Comparison of ENCODE assay signal across 1 cellular context in genomic region chr16:576823-577201, GRCh38.
TF ChIP-seq lines count a peak whose summit lies in the region.

No MANE protein-coding gene starts in this region.

TF ChIP-seq in GM23338, 12 proteins besides CTCF, POLR2A, EP300 and RAD21:
- TF ChIP-seq, protein P1, sequence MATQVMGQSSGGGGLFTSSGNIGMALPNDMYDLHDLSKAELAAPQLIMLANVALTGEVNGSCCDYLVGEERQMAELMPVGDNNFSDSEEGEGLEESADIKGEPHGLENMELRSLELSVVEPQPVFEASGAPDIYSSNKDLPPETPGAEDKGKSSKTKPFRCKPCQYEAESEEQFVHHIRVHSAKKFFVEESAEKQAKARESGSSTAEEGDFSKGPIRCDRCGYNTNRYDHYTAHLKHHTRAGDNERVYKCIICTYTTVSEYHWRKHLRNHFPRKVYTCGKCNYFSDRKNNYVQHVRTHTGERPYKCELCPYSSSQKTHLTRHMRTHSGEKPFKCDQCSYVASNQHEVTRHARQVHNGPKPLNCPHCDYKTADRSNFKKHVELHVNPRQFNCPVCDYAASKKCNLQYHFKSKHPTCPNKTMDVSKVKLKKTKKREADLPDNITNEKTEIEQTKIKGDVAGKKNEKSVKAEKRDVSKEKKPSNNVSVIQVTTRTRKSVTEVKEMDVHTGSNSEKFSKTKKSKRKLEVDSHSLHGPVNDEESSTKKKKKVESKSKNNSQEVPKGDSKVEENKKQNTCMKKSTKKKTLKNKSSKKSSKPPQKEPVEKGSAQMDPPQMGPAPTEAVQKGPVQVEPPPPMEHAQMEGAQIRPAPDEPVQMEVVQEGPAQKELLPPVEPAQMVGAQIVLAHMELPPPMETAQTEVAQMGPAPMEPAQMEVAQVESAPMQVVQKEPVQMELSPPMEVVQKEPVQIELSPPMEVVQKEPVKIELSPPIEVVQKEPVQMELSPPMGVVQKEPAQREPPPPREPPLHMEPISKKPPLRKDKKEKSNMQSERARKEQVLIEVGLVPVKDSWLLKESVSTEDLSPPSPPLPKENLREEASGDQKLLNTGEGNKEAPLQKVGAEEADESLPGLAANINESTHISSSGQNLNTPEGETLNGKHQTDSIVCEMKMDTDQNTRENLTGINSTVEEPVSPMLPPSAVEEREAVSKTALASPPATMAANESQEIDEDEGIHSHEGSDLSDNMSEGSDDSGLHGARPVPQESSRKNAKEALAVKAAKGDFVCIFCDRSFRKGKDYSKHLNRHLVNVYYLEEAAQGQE (IDR thresholded peaks at IDR 0.05; ENCODE audit: unreplicated experiment), result no peak
- TF ChIP-seq ZNF114 (CRISPR knock-in tag; IDR thresholded peaks at IDR 0.05) (no peak), NANOG (IDR thresholded peaks at IDR 0.05; ENCODE audit: borderline replicate concordance) (no peak), EZH2 (IDR thresholded peaks at IDR 0.05; ENCODE audit: low read depth, unreplicated experiment) (no peak), POLR2AphosphoS5 (IDR thresholded peaks at IDR 0.05; ENCODE audit: low read depth) (no peak), ZNF331 (CRISPR knock-in tag; IDR thresholded peaks at IDR 0.05; ENCODE audit: low read depth) (no peak), EZH2phosphoT487 (IDR thresholded peaks at IDR 0.05; ENCODE audit: unreplicated experiment) (no peak), STAT1 (IDR thresholded peaks at IDR 0.05; ENCODE audit: unreplicated experiment) (no peak), JUNB (IDR thresholded peaks at IDR 0.05; ENCODE audit: unreplicated experiment) (no peak), CREB1 (CRISPR knock-in tag; IDR thresholded peaks at IDR 0.05; ENCODE audit: low read depth) (no peak)
- TF ChIP-seq, protein P2, sequence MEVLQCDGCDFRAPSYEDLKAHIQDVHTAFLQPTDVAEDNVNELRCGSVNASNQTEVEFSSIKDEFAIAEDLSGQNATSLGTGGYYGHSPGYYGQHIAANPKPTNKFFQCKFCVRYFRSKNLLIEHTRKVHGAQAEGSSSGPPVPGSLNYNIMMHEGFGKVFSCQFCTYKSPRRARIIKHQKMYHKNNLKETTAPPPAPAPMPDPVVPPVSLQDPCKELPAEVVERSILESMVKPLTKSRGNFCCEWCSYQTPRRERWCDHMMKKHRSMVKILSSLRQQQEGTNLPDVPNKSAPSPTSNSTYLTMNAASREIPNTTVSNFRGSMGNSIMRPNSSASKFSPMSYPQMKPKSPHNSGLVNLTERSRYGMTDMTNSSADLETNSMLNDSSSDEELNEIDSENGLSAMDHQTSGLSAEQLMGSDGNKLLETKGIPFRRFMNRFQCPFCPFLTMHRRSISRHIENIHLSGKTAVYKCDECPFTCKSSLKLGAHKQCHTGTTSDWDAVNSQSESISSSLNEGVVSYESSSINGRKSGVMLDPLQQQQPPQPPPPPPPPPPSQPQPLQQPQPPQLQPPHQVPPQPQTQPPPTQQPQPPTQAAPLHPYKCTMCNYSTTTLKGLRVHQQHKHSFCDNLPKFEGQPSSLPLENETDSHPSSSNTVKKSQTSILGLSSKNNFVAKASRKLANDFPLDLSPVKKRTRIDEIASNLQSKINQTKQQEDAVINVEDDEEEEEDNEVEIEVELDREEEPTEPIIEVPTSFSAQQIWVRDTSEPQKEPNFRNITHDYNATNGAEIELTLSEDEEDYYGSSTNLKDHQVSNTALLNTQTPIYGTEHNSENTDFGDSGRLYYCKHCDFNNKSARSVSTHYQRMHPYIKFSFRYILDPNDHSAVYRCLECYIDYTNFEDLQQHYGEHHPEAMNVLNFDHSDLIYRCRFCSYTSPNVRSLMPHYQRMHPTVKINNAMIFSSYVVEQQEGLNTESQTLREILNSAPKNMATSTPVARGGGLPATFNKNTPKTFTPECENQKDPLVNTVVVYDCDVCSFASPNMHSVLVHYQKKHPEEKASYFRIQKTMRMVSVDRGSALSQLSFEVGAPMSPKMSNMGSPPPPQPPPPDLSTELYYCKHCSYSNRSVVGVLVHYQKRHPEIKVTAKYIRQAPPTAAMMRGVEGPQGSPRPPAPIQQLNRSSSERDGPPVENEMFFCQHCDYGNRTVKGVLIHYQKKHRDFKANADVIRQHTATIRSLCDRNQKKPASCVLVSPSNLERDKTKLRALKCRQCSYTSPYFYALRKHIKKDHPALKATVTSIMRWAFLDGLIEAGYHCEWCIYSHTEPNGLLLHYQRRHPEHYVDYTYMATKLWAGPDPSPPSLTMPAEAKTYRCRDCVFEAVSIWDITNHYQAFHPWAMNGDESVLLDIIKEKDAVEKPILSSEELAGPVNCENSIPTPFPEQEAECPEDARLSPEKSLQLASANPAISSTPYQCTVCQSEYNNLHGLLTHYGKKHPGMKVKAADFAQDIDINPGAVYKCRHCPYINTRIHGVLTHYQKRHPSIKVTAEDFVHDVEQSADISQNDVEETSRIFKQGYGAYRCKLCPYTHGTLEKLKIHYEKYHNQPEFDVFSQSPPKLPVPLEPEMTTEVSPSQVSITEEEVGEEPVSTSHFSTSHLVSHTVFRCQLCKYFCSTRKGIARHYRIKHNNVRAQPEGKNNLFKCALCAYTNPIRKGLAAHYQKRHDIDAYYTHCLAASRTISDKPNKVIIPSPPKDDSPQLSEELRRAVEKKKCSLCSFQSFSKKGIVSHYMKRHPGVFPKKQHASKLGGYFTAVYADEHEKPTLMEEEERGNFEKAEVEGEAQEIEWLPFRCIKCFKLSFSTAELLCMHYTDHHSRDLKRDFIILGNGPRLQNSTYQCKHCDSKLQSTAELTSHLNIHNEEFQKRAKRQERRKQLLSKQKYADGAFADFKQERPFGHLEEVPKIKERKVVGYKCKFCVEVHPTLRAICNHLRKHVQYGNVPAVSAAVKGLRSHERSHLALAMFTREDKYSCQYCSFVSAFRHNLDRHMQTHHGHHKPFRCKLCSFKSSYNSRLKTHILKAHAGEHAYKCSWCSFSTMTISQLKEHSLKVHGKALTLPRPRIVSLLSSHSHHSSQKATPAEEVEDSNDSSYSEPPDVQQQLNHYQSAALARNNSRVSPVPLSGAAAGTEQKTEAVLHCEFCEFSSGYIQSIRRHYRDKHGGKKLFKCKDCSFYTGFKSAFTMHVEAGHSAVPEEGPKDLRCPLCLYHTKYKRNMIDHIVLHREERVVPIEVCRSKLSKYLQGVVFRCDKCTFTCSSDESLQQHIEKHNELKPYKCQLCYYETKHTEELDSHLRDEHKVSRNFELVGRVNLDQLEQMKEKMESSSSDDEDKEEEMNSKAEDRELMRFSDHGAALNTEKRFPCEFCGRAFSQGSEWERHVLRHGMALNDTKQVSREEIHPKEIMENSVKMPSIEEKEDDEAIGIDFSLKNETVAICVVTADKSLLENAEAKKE (CRISPR knock-in tag; IDR thresholded peaks at IDR 0.05), result no peak
- TF ChIP-seq, protein P3, sequence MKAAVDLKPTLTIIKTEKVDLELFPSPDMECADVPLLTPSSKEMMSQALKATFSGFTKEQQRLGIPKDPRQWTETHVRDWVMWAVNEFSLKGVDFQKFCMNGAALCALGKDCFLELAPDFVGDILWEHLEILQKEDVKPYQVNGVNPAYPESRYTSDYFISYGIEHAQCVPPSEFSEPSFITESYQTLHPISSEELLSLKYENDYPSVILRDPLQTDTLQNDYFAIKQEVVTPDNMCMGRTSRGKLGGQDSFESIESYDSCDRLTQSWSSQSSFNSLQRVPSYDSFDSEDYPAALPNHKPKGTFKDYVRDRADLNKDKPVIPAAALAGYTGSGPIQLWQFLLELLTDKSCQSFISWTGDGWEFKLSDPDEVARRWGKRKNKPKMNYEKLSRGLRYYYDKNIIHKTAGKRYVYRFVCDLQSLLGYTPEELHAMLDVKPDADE (IDR thresholded peaks at IDR 0.05), result no peak
